9 cellular contexts compared by ENCODE assay signal in the genomic region with DNA sequence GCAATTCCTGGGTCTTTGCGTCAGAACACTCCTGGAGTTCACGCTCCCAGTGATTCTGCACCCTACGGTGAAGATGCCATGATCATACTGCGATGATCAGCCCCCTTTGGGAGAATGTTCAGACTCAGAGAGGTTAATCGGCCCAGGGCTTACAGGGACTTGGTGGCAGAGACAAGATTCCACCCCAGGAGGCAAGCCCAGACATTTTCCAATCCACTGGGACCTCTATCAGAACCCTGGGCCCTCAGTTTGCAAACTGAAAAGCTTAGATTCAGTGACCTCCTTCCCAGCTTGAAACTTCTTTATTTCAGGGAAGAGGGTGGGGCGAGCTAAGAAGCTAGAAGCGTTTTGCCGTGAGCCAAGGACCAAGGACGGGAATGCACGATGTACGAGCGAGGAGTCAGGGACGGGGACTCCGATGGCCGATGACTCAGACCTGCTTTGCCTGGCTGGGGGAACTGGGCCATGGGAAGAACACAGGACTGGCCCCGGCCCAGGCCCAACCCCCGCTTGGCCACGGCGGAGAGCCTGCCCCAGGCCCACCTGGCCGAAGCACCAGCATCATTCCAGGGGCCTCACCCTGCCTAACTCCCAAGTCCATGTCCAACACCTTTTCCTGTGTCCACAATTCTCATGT. TPM values are rescaled to one million over a fixed set of nuclear protein-coding genes. Genes with fewer than 3 reads are reported as not detected.
DNase-seq lines count a peak whose midpoint lies in the region; ATAC-seq and TF ChIP-seq lines count a peak whose summit lies in the region.
"Had no signal": no experiment of that assay in that cellular context is flagged by ENCODE, and none has a peak within 500 bp of the region (broad histone marks: within the 10 kb centered on the region; RNA-seq: fewer than 3 reads in every experiment).

No MANE protein-coding gene starts in this region.

- no peak overlapping the region for H3K4me3 Mint-ChIP-seq in activated CD4-positive, alpha-beta T cell treated with anti-CD3 and anti-CD28 coated beads for 36 hours
- H3K4me3 Mint-ChIP-seq in dendritic cell treated with granulocyte-macrophage colony-stimulating factor and Interleukin-4, amounts not matched to agents 40 ng/mL and 50 ng/mL, for 4 days = peak overlapping the region; percentile 69

- 45 to 51% methylated on average over 18 to 20 of the region's 20 CpGs for WGBS in mesodermal cell (ENCODE audit: insufficient coverage in 2 of 2), 2 experiments
- 63 to 64% methylated on average over 12 to 20 of the region's 20 CpGs for WGBS in upper lobe of left lung, 2 donors

- intact Hi-C loops in activated CD4-positive, alpha-beta T cell treated with anti-CD3 and anti-CD28 coated beads for 36 hours (cut with DNase I, micrococcal nuclease) = no loop called here
- intact Hi-C loops in dendritic cell treated with granulocyte-macrophage colony-stimulating factor and Interleukin-4, amounts not matched to agents 40 ng/mL and 50 ng/mL, for 4 days (cut with micrococcal nuclease) = loop anchor here (2.0 kb wide), 1 partner anchor 36 kb away; the partner anchor contains the start of gene SOCS3

- POLR2A ChIA-PET in activated CD4-positive, alpha-beta T cell treated with anti-CD3 and anti-CD28 coated beads for 36 hours (lab: Charles Lee) = no interaction called here

- no peak for TF ChIP-seq CTCF in upper lobe of left lung (IDR thresholded peaks at IDR 0.05)

- H3K4me3 ChIP-seq in mesodermal cell (ENCODE audit: extremely low read depth, insufficient read depth, low read length, poor library complexity, severe bottlenecking) (no peak overlapping the region), upper lobe of left lung (peak overlapping the region in 1 of 4 donors; percentile 5)

- H3K9me3 ChIP-seq in mesodermal cell (ENCODE audit: control insufficient read depth, low read length) = no peaks in the 10 kb centered on the region
- no peaks in the 10 kb centered on the region for H3K9me3 ChIP-seq in upper lobe of left lung

- no peak for TF ChIP-seq POLR2A in upper lobe of left lung (IDR thresholded peaks at IDR 0.05)

- no peak for DNase-seq in activated CD4-positive, alpha-beta T cell treated with anti-CD3 and anti-CD28 coated beads for 36 hours
- no peak for DNase-seq in activated CD4-positive, alpha-beta T cell treated with anti-CD3 and anti-CD28 coated beads, Interleukin-2, amount 50 U/mL, for 1 hour
- peak; percentile 47 to 86 for DNase-seq in upper lobe of left lung
- no peak for DNase-seq in T-helper 2 cell
- DNase-seq: activated B cell treated with CpG ODN at 0.5 μM for 24 hours had no signal

- H3K4me1 Mint-ChIP-seq in activated CD4-positive, alpha-beta T cell treated with anti-CD3 and anti-CD28 coated beads for 36 hours = peaks cover 25% of the 10 kb centered on the region
- H3K4me1 Mint-ChIP-seq in dendritic cell treated with granulocyte-macrophage colony-stimulating factor and Interleukin-4, amounts not matched to agents 40 ng/mL and 50 ng/mL, for 4 days (ENCODE audit: low read depth) = peaks cover 64% of the 10 kb centered on the region

- H3K4me1 ChIP-seq in mesodermal cell (ENCODE audit: control insufficient read depth, insufficient read depth, low read length, poor library complexity, severe bottlenecking) = peaks cover 41% of the 10 kb centered on the region
- H3K4me1 ChIP-seq in upper lobe of left lung = peaks cover 24 to 44% (median 41%) of the 10 kb centered on the region in 4 donors

- TF ChIP-seq EP300 in upper lobe of left lung (IDR thresholded peaks at IDR 0.05) = peak in 2 of 4 donors; percentile 27 to 40

- no peaks in the 10 kb centered on the region for H3K9me3 Mint-ChIP-seq in activated CD4-positive, alpha-beta T cell treated with anti-CD3 and anti-CD28 coated beads for 36 hours (ENCODE audit: low read depth)
- no peaks in the 10 kb centered on the region for H3K9me3 Mint-ChIP-seq in dendritic cell treated with granulocyte-macrophage colony-stimulating factor and Interleukin-4, amounts not matched to agents 40 ng/mL and 50 ng/mL, for 4 days
- H3K9me3 Mint-ChIP-seq: activated B cell treated with CpG ODN at 0.5 μM for 24 hours had no signal

- no peaks in the 10 kb centered on the region for H3K27me3 ChIP-seq in upper lobe of left lung

- H3K27me3 Mint-ChIP-seq in activated CD4-positive, alpha-beta T cell treated with anti-CD3 and anti-CD28 coated beads for 36 hours = no peaks in the 10 kb centered on the region
- no peaks in the 10 kb centered on the region for H3K27me3 Mint-ChIP-seq in dendritic cell treated with granulocyte-macrophage colony-stimulating factor and Interleukin-4, amounts not matched to agents 40 ng/mL and 50 ng/mL, for 4 days

- no peaks in the 10 kb centered on the region for H3K36me3 ChIP-seq in mesodermal cell (ENCODE audit: control insufficient read depth, insufficient read depth, low read length)
- no peaks in the 10 kb centered on the region for H3K36me3 ChIP-seq in upper lobe of left lung

- no peak for ATAC-seq in activated CD4-positive, alpha-beta T cell treated with anti-CD3 and anti-CD28 coated beads for 36 hours
- ATAC-seq in upper lobe of left lung (ENCODE audit: low FRiP score in 2 of 2) = peak; percentile 34 to 82
- ATAC-seq in GM19463 (IDR thresholded peaks at IDR 0.05; ENCODE audit: unreplicated experiment) = no peak
- ATAC-seq in HG02588 (IDR thresholded peaks at IDR 0.05; ENCODE audit: unreplicated experiment) = no peak

- no peaks in the 10 kb centered on the region for H3K36me3 Mint-ChIP-seq in activated CD4-positive, alpha-beta T cell treated with anti-CD3 and anti-CD28 coated beads for 36 hours (ENCODE audit: low read depth)
- no peaks in the 10 kb centered on the region for H3K36me3 Mint-ChIP-seq in dendritic cell treated with granulocyte-macrophage colony-stimulating factor and Interleukin-4, amounts not matched to agents 40 ng/mL and 50 ng/mL, for 4 days (ENCODE audit: low read depth)

- H3K27ac ChIP-seq in mesodermal cell (ENCODE audit: low read depth, low read length, severe bottlenecking) (peak overlapping the region; percentile 94), upper lobe of left lung (peak overlapping the region; percentile 77 to 93 (median 86))

- H3K27ac Mint-ChIP-seq in activated CD4-positive, alpha-beta T cell treated with anti-CD3 and anti-CD28 coated beads for 36 hours = peak overlapping the region; percentile 31
- peak overlapping the region; percentile 92 for H3K27ac Mint-ChIP-seq in dendritic cell treated with granulocyte-macrophage colony-stimulating factor and Interleukin-4, amounts not matched to agents 40 ng/mL and 50 ng/mL, for 4 days
- H3K27ac Mint-ChIP-seq: activated B cell treated with CpG ODN at 0.5 μM for 24 hours had no signal

- CTCF ChIA-PET in activated CD4-positive, alpha-beta T cell treated with anti-CD3 and anti-CD28 coated beads for 36 hours (lab: Charles Lee) = interaction anchor here (0.6 to 0.8 kb wide), 2 partner anchors 371 to 984 kb away, joined by 3 read pairs; no protein-coding TSS in a partner anchor

RNA-seq across cellular contexts. Expression of gene SOCS3, which starts 34.7 kb away (rescaled TPM):
- total RNA-seq in activated CD4-positive, alpha-beta T cell treated with anti-CD3 and anti-CD28 coated beads for 36 hours = 100 to 1,000 TPM; 150 to 162 TPM
- 37.6 TPM for polyA plus RNA-seq in mesodermal cell (2013, experiment 1 of 2)
- polyA plus RNA-seq in mesodermal cell (2013, experiment 2 of 2) = 29.9 TPM
- total RNA-seq in upper lobe of left lung = 100 to 1,000 TPM in 3 of 6 donors, 10 to 100 TPM in 3; 67.1 to 173 (median 114) TPM

RNA-seq across cellular contexts. Expression of gene PGS1, which starts 53.3 kb away (rescaled TPM):
- 10 to 100 TPM; 73.3 to 75.0 TPM for total RNA-seq in activated CD4-positive, alpha-beta T cell treated with anti-CD3 and anti-CD28 coated beads for 36 hours
- polyA plus RNA-seq in mesodermal cell (2013, experiment 1 of 2) = 36.8 TPM
- 28.0 TPM for polyA plus RNA-seq in mesodermal cell (2013, experiment 2 of 2)
- total RNA-seq in upper lobe of left lung = 100 to 1,000 TPM in 2 of 6 donors, 10 to 100 TPM in 4; 79.2 to 348 (median 92.3) TPM

Comparison
In these comparisons a context has a peak if more than half of its experiments do, and no peak if none do; other contexts are left out.
1. ATAC-seq: peak in upper lobe of left lung (2 of 2); none in activated CD4-positive, alpha-beta T cell treated with anti-CD3 and anti-CD28 coated beads for 36 hours (single experiment), GM19463 (single experiment) and HG02588 (single experiment).
2. DNase-seq: peak in upper lobe of left lung (2 of 2); none in activated CD4-positive, alpha-beta T cell treated with anti-CD3 and anti-CD28 coated beads for 36 hours (single experiment), activated CD4-positive, alpha-beta T cell treated with anti-CD3 and anti-CD28 coated beads, Interleukin-2, amount 50 U/mL, for 1 hour (single experiment) and T-helper 2 cell (0 of 5).